In genomic region chr2:174846218-174846617, GRCh38 we compare ENCODE assay signal across 10 cellular contexts.
DNase-seq lines count a peak whose midpoint lies in the region; FAIRE-seq and TF ChIP-seq lines count a peak whose summit lies in the region.
"Had no signal": no experiment of that assay in that cellular context is flagged by ENCODE, and none has a peak within 500 bp of the region (broad histone marks: within the 10 kb centered on the region; RNA-seq: fewer than 3 reads in every experiment).

No MANE protein-coding gene starts in this region.

- H3K27me3 ChIP-seq in layer of hippocampus (ENCODE audit: control insufficient read depth, insufficient read depth, low read length) (no peaks in the 10 kb centered on the region), tibial artery (no peaks in the 10 kb centered on the region)

- no peaks in the 10 kb centered on the region for H3K36me3 ChIP-seq in tibial artery

- peak; percentile 51 for DNase-seq in AG10803 (ENCODE audit: low read depth)
- DNase-seq in HTR-8/SVneo (ENCODE audit: insufficient read length, low spot score) = no peak
- DNase-seq in astrocyte of the cerebellum (ENCODE audit: low read depth) = no peak
- DNase-seq in islet precursor cell = no peak
- no peak for DNase-seq in tibial artery
- DNase-seq in NCI-H1436 treated with DMSO at 0.1 percent for 48 hours (lab: John Stamatoyannopoulos, UW) = no peak
- DNase-seq in stimulated activated naive CD4-positive, alpha-beta T cell (lab: John Stamatoyannopoulos, UW) = no peak
- DNase-seq: activated T-cell treated with anti-CD3 and anti-CD28 coated beads for 4 hours, NCI-H1105 treated with DMSO at 0.1 percent for 48 hours had no signal

- in situ Hi-C loops in astrocyte of the cerebellum (cut with HindIII; ENCODE audit: low sequenced_read_pairs) = no loop called here

- intact Hi-C loops in tibial artery (cut with DNase I; ENCODE audit: low total_unique reads) = no loop called here

- H3K27ac ChIP-seq in layer of hippocampus (ENCODE audit: low read depth, low read length) (peak overlapping the region; percentile 46), tibial artery (peak overlapping the region in 1 of 2 donors; percentile 55)

- peak overlapping the region; percentile 73 for H3K4me3 ChIP-seq in AG10803 (ENCODE audit: low read length)
- peak overlapping the region; percentile 57 for H3K4me3 ChIP-seq in astrocyte of the cerebellum (ENCODE audit: low read depth, low read length)
- peak overlapping the region in 1 of 2 donors; percentile 51 for H3K4me3 ChIP-seq in tibial artery

- FAIRE-seq in HTR-8/SVneo (lab: Jason Lieb, UNC) = peak; percentile 76

- no peak for TF ChIP-seq CTCF in AG10803 (conservative IDR thresholded peaks at IDR 0.05; ENCODE audit: low read length)
- TF ChIP-seq CTCF in astrocyte of the cerebellum (IDR thresholded peaks at IDR 0.05; ENCODE audit: low read depth, low read length, missing control alignments) = no peak
- TF ChIP-seq CTCF in tibial artery (IDR thresholded peaks at IDR 0.05) = no peak

- H3K9me3 ChIP-seq in tibial artery = no peaks in the 10 kb centered on the region

- peaks cover 0 to 50% (median 11%) of the 10 kb centered on the region in 4 donors for H3K4me1 ChIP-seq in tibial artery
